Comparison of ENCODE assay signal across 9 cellular contexts in genomic region chr21:14453339-14453738, GRCh38.
DNase-seq lines count a peak whose midpoint lies in the region; ATAC-seq and TF ChIP-seq lines count a peak whose summit lies in the region.
"Had no signal": no experiment of that assay in that cellular context is flagged by ENCODE, and none has a peak within 500 bp of the region (broad histone marks: within the 10 kb centered on the region; RNA-seq: fewer than 3 reads in every experiment).

No MANE protein-coding gene starts in this region.

- peaks cover 39% of the 10 kb centered on the region for H3K4me1 Mint-ChIP-seq in activated naive CD4-positive, alpha-beta T cell treated with anti-CD3 and anti-CD28 coated beads, Interleukin-2, amount 10 ng/mL, durations not matched to agents 7 days and 5 days
- H3K4me1 Mint-ChIP-seq: naive B cell had no signal

- H3K9me3 Mint-ChIP-seq in activated naive CD4-positive, alpha-beta T cell treated with anti-CD3 and anti-CD28 coated beads, Interleukin-2, amount 10 ng/mL, durations not matched to agents 7 days and 5 days: no peaks in the 10 kb centered on the region
- H3K9me3 Mint-ChIP-seq: naive B cell had no signal

- in situ Hi-C loops in GM13977 (cut with MboI; ENCODE audit: low pct_unique_long_range_greater_than_20kb, low sequenced_read_pairs, unreplicated experiment): no loop called here

- no peaks in the 10 kb centered on the region for H3K27me3 Mint-ChIP-seq in activated naive CD4-positive, alpha-beta T cell treated with anti-CD3 and anti-CD28 coated beads, Interleukin-2, amount 10 ng/mL, durations not matched to agents 7 days and 5 days
- H3K27me3 Mint-ChIP-seq: naive B cell had no signal

- TF ChIP-seq CTCF in GM13977 (IDR thresholded peaks at IDR 0.05; ENCODE audit: extremely low read depth, insufficient read depth, missing control alignments): no peak

- ATAC-seq in GM19438 (IDR thresholded peaks at IDR 0.05; ENCODE audit: low read depth, unreplicated experiment): peak; percentile 75
- ATAC-seq in HG03064 (IDR thresholded peaks at IDR 0.05; ENCODE audit: low read depth, unreplicated experiment): peak; percentile 77

- CTCF ChIA-PET in activated naive CD4-positive, alpha-beta T cell treated with anti-CD3 and anti-CD28 coated beads, Interleukin-2, amount 10 ng/mL, durations not matched to agents 7 days and 5 days (lab: Charles Lee): interaction anchor here (0.8 to 2.9 kb wide), 4 partner anchors 28 to 285 kb away, joined by 3 to 16 read pairs (median 4); no protein-coding TSS in a partner anchor

- H3K4me3 Mint-ChIP-seq in activated naive CD4-positive, alpha-beta T cell treated with anti-CD3 and anti-CD28 coated beads, Interleukin-2, amount 10 ng/mL, durations not matched to agents 7 days and 5 days: no peak overlapping the region
- H3K4me3 Mint-ChIP-seq: naive B cell had no signal

- peak; percentile 38 for DNase-seq in GM13977 (ENCODE audit: low spot score)
- peak; percentile 24 for DNase-seq in activated naive CD4-positive, alpha-beta T cell treated with anti-CD3 and anti-CD28 coated beads, Interleukin-2, amount 10 ng/mL, durations not matched to agents 7 days and 5 days
- DNase-seq in T1000 (lab: John Stamatoyannopoulos, UW): no peak
- DNase-seq in foreskin melanocyte: no peak
- no peak for DNase-seq in GOT3 (lab: John Stamatoyannopoulos, UW)
- DNase-seq in T-helper 9 cell: no peak
- DNase-seq: naive B cell had no signal

- peak overlapping the region; percentile 79 for H3K27ac Mint-ChIP-seq in activated naive CD4-positive, alpha-beta T cell treated with anti-CD3 and anti-CD28 coated beads, Interleukin-2, amount 10 ng/mL, durations not matched to agents 7 days and 5 days
- H3K27ac Mint-ChIP-seq: naive B cell had no signal

- H3K36me3 Mint-ChIP-seq in activated naive CD4-positive, alpha-beta T cell treated with anti-CD3 and anti-CD28 coated beads, Interleukin-2, amount 10 ng/mL, durations not matched to agents 7 days and 5 days: no peaks in the 10 kb centered on the region
- H3K36me3 Mint-ChIP-seq: naive B cell had no signal

Comparison
In these comparisons a context has a peak if more than half of its experiments do, and no peak if none do; other contexts are left out.
1. DNase-seq: peak in GM13977 (single experiment) and activated naive CD4-positive, alpha-beta T cell treated with anti-CD3 and anti-CD28 coated beads, Interleukin-2, amount 10 ng/mL, durations not matched to agents 7 days and 5 days (single experiment); none in T1000 (single experiment), foreskin melanocyte (single experiment), GOT3 (single experiment) and T-helper 9 cell (single experiment).